In genomic region chr6:16625319-16626240, GRCh38 we compare ENCODE assay signal across 1 cellular context.
TF ChIP-seq lines count a peak whose summit lies in the region.

No MANE protein-coding gene starts in this region.

TF ChIP-seq in SK-N-SH, 30 proteins besides CTCF, POLR2A, EP300 and RAD21 (continued from another document):
- TF ChIP-seq PBX3 (IDR thresholded peaks at IDR 0.05) (no peak), GABPA (IDR thresholded peaks at IDR 0.05; ENCODE audit: low read depth) (no peak), EZH2phosphoT487 (IDR thresholded peaks at IDR 0.05; ENCODE audit: borderline replicate concordance, low read depth) (no peak)
